In the genomic region with DNA sequence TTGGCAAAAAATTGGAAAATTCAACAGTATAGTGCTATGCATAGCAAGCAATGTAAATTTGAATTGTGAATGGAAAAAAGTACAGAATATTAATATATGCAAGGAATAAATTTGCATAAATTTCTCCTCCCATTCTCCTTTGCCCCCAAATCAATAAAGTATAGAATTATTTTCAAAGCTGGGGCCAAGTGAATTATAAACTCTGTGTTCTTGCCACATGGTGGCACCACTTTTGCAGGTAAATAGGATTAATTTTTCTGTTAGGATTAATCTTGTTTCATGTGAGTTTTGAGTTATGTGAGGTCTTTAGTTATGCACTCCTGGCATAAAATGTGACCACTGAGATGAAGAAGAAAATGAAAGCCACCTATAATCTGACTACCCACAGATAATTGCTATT, we compare ENCODE assay signal across 9 cellular contexts. TPM values are rescaled to one million over a fixed set of nuclear protein-coding genes. Genes with fewer than 3 reads are reported as not detected.
A peak's percentile ranks its signal among the peaks of the same experiment; 100 is the strongest.
DNase-seq lines count a peak whose midpoint lies in the region; ATAC-seq and TF ChIP-seq lines count a peak whose summit lies in the region.
"Had no signal": no experiment of that assay in that cellular context is flagged by ENCODE, and none has a peak within 500 bp of the region (broad histone marks: within the 10 kb centered on the region; RNA-seq: fewer than 3 reads in every experiment).

No MANE protein-coding gene starts in this region.

- intact Hi-C loops in uterus (cut with DNase I; ENCODE audit: low total_unique reads): no loop called here

- no peak overlapping the region for H3K27ac ChIP-seq in uterus

- DNase-seq in AG10803 (ENCODE audit: low read depth) (peak; percentile 38), RPMI8226 (peak; percentile 12), germinal center (ENCODE audit: low spot score) (peak; percentile 11), uterus (no peak), COLO668 (lab: John Stamatoyannopoulos, UW; ENCODE audit: unreplicated experiment) (no peak)
- DNase-seq: Right ventricle myocardium superior had no signal

- H3K4me3 ChIP-seq in AG10803 (ENCODE audit: low read length) (no peak overlapping the region), uterus (no peak overlapping the region)

- H3K36me3 ChIP-seq in uterus: no peaks in the 10 kb centered on the region

- peak; percentile 44 for TF ChIP-seq CTCF in AG10803 (conservative IDR thresholded peaks at IDR 0.05; ENCODE audit: low read length)
- 0 out of 2 replicates have a peak, but pooled peaks have one; percentile 14 for TF ChIP-seq CTCF in GM12874 (IDR thresholded peaks at IDR 0.05; ENCODE audit: insufficient read depth, low read depth, low read length)
- TF ChIP-seq CTCF in uterus (IDR thresholded peaks at IDR 0.05): no peak

- no peak for TF ChIP-seq POLR2A in uterus (IDR thresholded peaks at IDR 0.05)

- H3K9me3 ChIP-seq in uterus: no peaks in the 10 kb centered on the region

- no peaks in the 10 kb centered on the region for H3K27me3 ChIP-seq in uterus

- H3K4me1 ChIP-seq in uterus: no peaks in the 10 kb centered on the region

- ATAC-seq in GM21528 (IDR thresholded peaks at IDR 0.05; ENCODE audit: low FRiP score, unreplicated experiment) (no peak), HG02852 (IDR thresholded peaks at IDR 0.05; ENCODE audit: unreplicated experiment) (no peak)

RNA-seq across cellular contexts. Expression of gene COPS4, which starts 19.9 kb away (rescaled TPM):
- 100 to 1,000 TPM in 1 of 4 donors, 10 to 100 TPM in 3; 21.3 to 113 (median 73.3) TPM for total RNA-seq in uterus

RNA-seq across cellular contexts. Expression of gene LIN54, which starts 44.3 kb away (rescaled TPM):
- 10 to 100 TPM in 3 of 4 donors, 1 to 10 TPM in 1; 3.3 to 47.6 (median 20.2) TPM for total RNA-seq in uterus

RNA-seq across cellular contexts. Expression of gene PLAC8, which starts 59.6 kb away (rescaled TPM):
- total RNA-seq in uterus: 1 to 10 TPM in 2 of 4 donors, under 1 TPM in 1, not detected in 1; 0.51 to 6.3 (median 2.6) TPM

Comparison
In these comparisons a context has a peak if more than half of its experiments do, and no peak if none do; other contexts are left out.
1. DNase-seq: peak in AG10803 (single experiment), RPMI8226 (single experiment) and germinal center (single experiment); none in uterus (0 of 2) and COLO668 (single experiment).
2. CTCF ChIP-seq: peak in AG10803 (single experiment) and GM12874 (single experiment); none in uterus (0 of 4).